20 cellular contexts compared by ENCODE assay signal in the genomic region with DNA sequence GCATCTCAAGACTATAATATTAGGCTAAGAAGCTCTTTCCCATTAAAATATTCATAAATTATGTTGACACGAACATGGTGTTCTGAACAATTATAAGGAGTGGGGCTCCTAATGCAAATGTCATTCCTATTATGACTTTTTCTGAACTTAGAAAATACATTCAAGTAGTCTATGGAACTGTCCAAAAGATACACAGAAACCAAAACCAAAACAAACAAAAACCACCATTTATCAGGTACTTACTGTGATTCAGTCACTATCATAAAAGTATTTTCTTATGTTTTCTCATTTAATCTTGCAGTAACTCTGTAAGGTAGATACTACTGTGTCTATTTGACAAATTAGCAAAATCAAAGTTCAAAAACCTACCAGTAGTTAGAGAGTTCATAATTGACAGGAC.
DNase-seq lines count a peak whose midpoint lies in the region; ATAC-seq and TF ChIP-seq lines count a peak whose summit lies in the region.
"Had no signal": no experiment of that assay in that cellular context is flagged by ENCODE, and none has a peak within 500 bp of the region (broad histone marks: within the 10 kb centered on the region; RNA-seq: fewer than 3 reads in every experiment).

No MANE protein-coding gene starts in this region.

- no peaks in the 10 kb centered on the region for H3K36me3 ChIP-seq in HEK293 (ENCODE audit: control insufficient read depth in 2 of 2, insufficient read depth in 1 of 2, low read length in 2 of 2)
- no peaks in the 10 kb centered on the region for H3K36me3 ChIP-seq in MM.1S (replicated peaks; ENCODE audit: insufficient read depth, low read length)
- no peaks in the 10 kb centered on the region for H3K36me3 ChIP-seq in SK-N-MC (ENCODE audit: insufficient read depth, low read length)
- H3K36me3 ChIP-seq: BLaER1 had no signal

- H3K9me2 ChIP-seq in MM.1S (replicated peaks; ENCODE audit: insufficient read depth, low read length) = no peaks in the 10 kb centered on the region

- DNase-seq in MM.1S (peak; percentile 22), SK-N-MC (ENCODE audit: low read depth, low spot score) (no peak), glutamatergic neuron (no peak), T-helper 2 cell (no peak), NCI-H2029 treated with DMSO at 0.1 percent for 48 hours (lab: John Stamatoyannopoulos, UW) (no peak), T-cell (no peak)
- DNase-seq: 8988T; AML-193; C1 segment of cervical spinal cord; Caco-2; Calu3; CD4-positive, alpha-beta memory T cell; CD4-positive, CD25-positive, alpha-beta regulatory T cell; DMS79 treated with DMSO at 0.1 percent for 48 hours; GF-D8 had no signal

- CTCF ChIA-PET in HEK293 (lab: Yijun Ruan, JAX) (no interaction called here), T-cell (lab: Charles Lee) (no interaction called here)

- peak overlapping the region; percentile 7; the same call in 1 of the 2 replicates for H3K4me2 ChIP-seq in MM.1S (ENCODE audit: low read depth, low read length)
- H3K4me2 ChIP-seq: BLaER1 had no signal

- no peaks in the 10 kb centered on the region for H3K9me3 ChIP-seq in HEK293 (ENCODE audit: control insufficient read depth, insufficient read depth, low read depth, low read length)
- no peaks in the 10 kb centered on the region for H3K9me3 ChIP-seq in MM.1S (replicated peaks; ENCODE audit: insufficient read depth, low read length)
- no peaks in the 10 kb centered on the region for H3K9me3 ChIP-seq in SK-N-MC (ENCODE audit: low read depth, low read length)
- H3K9me3 ChIP-seq: BLaER1, Caco-2 had no signal

- ATAC-seq in T-cell (replicated peaks in 1 of 4) (no peak), GM18498 (IDR thresholded peaks at IDR 0.05; ENCODE audit: unreplicated experiment) (no peak)

- peaks cover 9% of the 10 kb centered on the region for H3K9me3 Mint-ChIP-seq in glutamatergic neuron (ENCODE audit: unreplicated experiment)
- H3K9me3 Mint-ChIP-seq in T-cell = peaks cover 0 to 6% (median 0%) of the 10 kb centered on the region in 3 donors

- H3K27me3 ChIP-seq in MM.1S (replicated peaks; ENCODE audit: insufficient read depth, low read length) = no peaks in the 10 kb centered on the region
- H3K27me3 ChIP-seq: BLaER1 had no signal

- no peak for TF ChIP-seq CTCF in HEK293 (tag by site-specific recombination; IDR thresholded peaks at IDR 0.05)
- no peak for TF ChIP-seq CTCF in MM.1S (IDR thresholded peaks at IDR 0.05; ENCODE audit: low read length)
- no peak for TF ChIP-seq CTCF in glutamatergic neuron (IDR thresholded peaks at IDR 0.05; ENCODE audit: partially characterized antibody, unreplicated experiment)

- H3F3A ChIP-seq in MM.1S (ENCODE audit: insufficient read depth, low read length) = no peaks in the 10 kb centered on the region

- no peaks in the 10 kb centered on the region for H3K79me2 ChIP-seq in MM.1S (ENCODE audit: low read length)

- no peak overlapping the region for H3K4me3 ChIP-seq in HEK293 (ENCODE audit: low read depth, low read length)
- H3K4me3 ChIP-seq in MM.1S (ENCODE audit: low read length) = no peak overlapping the region
- H3K4me3 ChIP-seq in SK-N-MC = no peak overlapping the region
- H3K4me3 ChIP-seq: BLaER1 had no signal

- peaks cover 45% of the 10 kb centered on the region for H3K4me1 Mint-ChIP-seq in glutamatergic neuron (ENCODE audit: low read depth, unreplicated experiment)
- H3K4me1 Mint-ChIP-seq in T-cell = no peaks in the 10 kb centered on the region
- H3K4me1 Mint-ChIP-seq: B cell; CD14-positive monocyte; CD4-positive, alpha-beta memory T cell; CD4-positive, CD25-positive, alpha-beta regulatory T cell had no signal

- H4K20me1 ChIP-seq in MM.1S (ENCODE audit: insufficient read depth, low read length) = no peaks in the 10 kb centered on the region
- H4K20me1 ChIP-seq: BLaER1 had no signal

- no peaks in the 10 kb centered on the region for H3K4me1 ChIP-seq in HEK293 (ENCODE audit: control insufficient read depth, insufficient read depth, low read length)
- 0 out of 2 replicates have a peak, but pooled peaks cover 3% of the 10 kb centered on the region for H3K4me1 ChIP-seq in MM.1S (ENCODE audit: low read length)
- H3K4me1 ChIP-seq: BLaER1, Caco-2 had no signal

- H3K36me3 Mint-ChIP-seq in glutamatergic neuron (ENCODE audit: unreplicated experiment) = no peaks in the 10 kb centered on the region
- no peaks in the 10 kb centered on the region for H3K36me3 Mint-ChIP-seq in T-cell
- H3K36me3 Mint-ChIP-seq: CD14-positive monocyte; CD4-positive, alpha-beta memory T cell; CD4-positive, CD25-positive, alpha-beta regulatory T cell had no signal

- H3K27ac Mint-ChIP-seq in glutamatergic neuron (ENCODE audit: unreplicated experiment) = peak overlapping the region; percentile 77
- H3K27ac Mint-ChIP-seq in T-cell = no peak overlapping the region
- H3K27ac Mint-ChIP-seq: B cell; CD14-positive monocyte; CD4-positive, alpha-beta memory T cell; CD4-positive, CD25-positive, alpha-beta regulatory T cell had no signal

- H3K27me3 Mint-ChIP-seq in glutamatergic neuron (ENCODE audit: unreplicated experiment) (no peaks in the 10 kb centered on the region), T-cell (no peaks in the 10 kb centered on the region)
- H3K27me3 Mint-ChIP-seq: B cell; CD4-positive, alpha-beta memory T cell; CD4-positive, CD25-positive, alpha-beta regulatory T cell had no signal

- H3K4me3 Mint-ChIP-seq in glutamatergic neuron (ENCODE audit: unreplicated experiment) (no peak overlapping the region), T-cell (no peak overlapping the region)
- H3K4me3 Mint-ChIP-seq: B cell; CD14-positive monocyte; CD4-positive, alpha-beta memory T cell; CD4-positive, CD25-positive, alpha-beta regulatory T cell had no signal

- POLR2A ChIA-PET in HEK293 (lab: Yijun Ruan, JAX) (no interaction called here), T-cell (lab: Charles Lee) (interaction anchor here in 1 of 2 donors (0.5 kb wide), 2 partner anchors 15 to 1727 kb away, joined by 3 read pairs; no protein-coding TSS in a partner anchor)

- H2AFZ ChIP-seq in MM.1S (ENCODE audit: low read length) = no peak overlapping the region

- H3K9ac ChIP-seq in MM.1S (ENCODE audit: low read length) (no peak overlapping the region), SK-N-MC (ENCODE audit: insufficient read length) (no peak overlapping the region)
- H3K9ac ChIP-seq: BLaER1 had no signal

- H3K27ac ChIP-seq in HEK293 (ENCODE audit: extremely low read depth, low read depth, low read length) (no peak overlapping the region), MM.1S (ENCODE audit: low read length) (no peak overlapping the region), SK-N-MC (peak overlapping the region; percentile 5; the same call in 1 of the 2 replicates)
- H3K27ac ChIP-seq: BLaER1 had no signal

TF ChIP-seq in HEK293, 187 proteins besides CTCF, POLR2A, EP300 and RAD21 (continues in another document):
- TF ChIP-seq, protein P1, sequence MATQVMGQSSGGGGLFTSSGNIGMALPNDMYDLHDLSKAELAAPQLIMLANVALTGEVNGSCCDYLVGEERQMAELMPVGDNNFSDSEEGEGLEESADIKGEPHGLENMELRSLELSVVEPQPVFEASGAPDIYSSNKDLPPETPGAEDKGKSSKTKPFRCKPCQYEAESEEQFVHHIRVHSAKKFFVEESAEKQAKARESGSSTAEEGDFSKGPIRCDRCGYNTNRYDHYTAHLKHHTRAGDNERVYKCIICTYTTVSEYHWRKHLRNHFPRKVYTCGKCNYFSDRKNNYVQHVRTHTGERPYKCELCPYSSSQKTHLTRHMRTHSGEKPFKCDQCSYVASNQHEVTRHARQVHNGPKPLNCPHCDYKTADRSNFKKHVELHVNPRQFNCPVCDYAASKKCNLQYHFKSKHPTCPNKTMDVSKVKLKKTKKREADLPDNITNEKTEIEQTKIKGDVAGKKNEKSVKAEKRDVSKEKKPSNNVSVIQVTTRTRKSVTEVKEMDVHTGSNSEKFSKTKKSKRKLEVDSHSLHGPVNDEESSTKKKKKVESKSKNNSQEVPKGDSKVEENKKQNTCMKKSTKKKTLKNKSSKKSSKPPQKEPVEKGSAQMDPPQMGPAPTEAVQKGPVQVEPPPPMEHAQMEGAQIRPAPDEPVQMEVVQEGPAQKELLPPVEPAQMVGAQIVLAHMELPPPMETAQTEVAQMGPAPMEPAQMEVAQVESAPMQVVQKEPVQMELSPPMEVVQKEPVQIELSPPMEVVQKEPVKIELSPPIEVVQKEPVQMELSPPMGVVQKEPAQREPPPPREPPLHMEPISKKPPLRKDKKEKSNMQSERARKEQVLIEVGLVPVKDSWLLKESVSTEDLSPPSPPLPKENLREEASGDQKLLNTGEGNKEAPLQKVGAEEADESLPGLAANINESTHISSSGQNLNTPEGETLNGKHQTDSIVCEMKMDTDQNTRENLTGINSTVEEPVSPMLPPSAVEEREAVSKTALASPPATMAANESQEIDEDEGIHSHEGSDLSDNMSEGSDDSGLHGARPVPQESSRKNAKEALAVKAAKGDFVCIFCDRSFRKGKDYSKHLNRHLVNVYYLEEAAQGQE (tag by site-specific recombination; IDR thresholded peaks at IDR 0.05) = peak; percentile 79; the same call in 1 of the 2 replicates
- TF ChIP-seq, protein P2, sequence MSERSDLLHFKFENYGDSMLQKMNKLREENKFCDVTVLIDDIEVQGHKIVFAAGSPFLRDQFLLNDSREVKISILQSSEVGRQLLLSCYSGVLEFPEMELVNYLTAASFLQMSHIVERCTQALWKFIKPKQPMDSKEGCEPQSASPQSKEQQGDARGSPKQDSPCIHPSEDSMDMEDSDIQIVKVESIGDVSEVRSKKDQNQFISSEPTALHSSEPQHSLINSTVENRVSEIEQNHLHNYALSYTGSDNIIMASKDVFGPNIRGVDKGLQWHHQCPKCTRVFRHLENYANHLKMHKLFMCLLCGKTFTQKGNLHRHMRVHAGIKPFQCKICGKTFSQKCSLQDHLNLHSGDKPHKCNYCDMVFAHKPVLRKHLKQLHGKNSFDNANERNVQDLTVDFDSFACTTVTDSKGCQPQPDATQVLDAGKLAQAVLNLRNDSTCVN (tag by site-specific recombination; optimal IDR thresholded peaks at IDR 0.05) = no peak
- TF ChIP-seq ZNF660 (tag by site-specific recombination; IDR thresholded peaks at IDR 0.05) (no peak), BCL11A (tag by site-specific recombination; IDR thresholded peaks at IDR 0.05; ENCODE audit: low read depth) (no peak), ZNF600 (tag by site-specific recombination; IDR thresholded peaks at IDR 0.05) (no peak), YY2 (tag by site-specific recombination; IDR thresholded peaks at IDR 0.05) (no peak)
